22 cellular contexts compared by ENCODE assay signal in genomic region chr9:133323211-133323610, GRCh38. TPM values are rescaled to one million over a fixed set of nuclear protein-coding genes. Genes with fewer than 3 reads are reported as not detected.
A peak's percentile ranks its signal among the peaks of the same experiment; 100 is the strongest.
DNase-seq lines count a peak whose midpoint lies in the region; ATAC-seq and TF ChIP-seq lines count a peak whose summit lies in the region.
"Had no signal": no experiment of that assay in that cellular context is flagged by ENCODE, and none has a peak within 500 bp of the region (broad histone marks: within the 10 kb centered on the region; RNA-seq: fewer than 3 reads in every experiment).

No MANE protein-coding gene starts in this region.

- H3K36me3 ChIP-seq in heart right ventricle (no peaks in the 10 kb centered on the region), spleen (no peaks in the 10 kb centered on the region)
- H3K36me3 ChIP-seq: BE2C had no signal

- CTCF ChIA-PET in activated CD8-positive, alpha-beta memory T cell treated with anti-CD3 and anti-CD28 coated beads, Interleukin-2, amount 10 ng/mL, durations not matched to agents 7 days and 5 days (lab: Charles Lee): no interaction called here

- no peak overlapping the region for H3K4me3 Mint-ChIP-seq in activated CD8-positive, alpha-beta memory T cell treated with anti-CD3 and anti-CD28 coated beads, Interleukin-2, amount 10 ng/mL, durations not matched to agents 7 days and 5 days
- H3K4me3 Mint-ChIP-seq: CD14-positive monocyte; CD4-positive, alpha-beta T cell had no signal

- no peaks in the 10 kb centered on the region for H3K4me1 ChIP-seq in heart right ventricle
- H3K4me1 ChIP-seq in spleen: no peaks in the 10 kb centered on the region
- H3K4me1 ChIP-seq: A549, BE2C had no signal

- TF ChIP-seq CTCF in heart right ventricle (IDR thresholded peaks at IDR 0.05): no peak
- no peak for TF ChIP-seq CTCF in spleen (IDR thresholded peaks at IDR 0.05 in 8 of 11, conservative IDR thresholded peaks at IDR 0.05 in 3 of 11)

- H3K27me3 ChIP-seq in heart right ventricle: peaks cover 0 to 10% (median 0%) of the 10 kb centered on the region in 7 donors
- no peaks in the 10 kb centered on the region for H3K27me3 ChIP-seq in spleen (replicated peaks in 1 of 7)
- H3K27me3 ChIP-seq: BE2C; BLaER1 treated with 17β-estradiol and CSF1 and Interleukin-3, amounts not matched to agents 10 nM and 100 nM had no signal

- intact Hi-C loops in cardiac septum (cut with DNase I) (no loop called here), heart right ventricle (cut with DNase I) (loop anchor here in 1 of 10 donors (5.0 kb wide), 1 partner anchor 136 kb away; no protein-coding TSS in a partner anchor), spleen (cut with DNase I; ENCODE audit: low total_unique reads) (no loop called here)

- WGBS in heart right ventricle, 2 donors: 86% methylated on average over 10 of the region's 10 CpGs
- 77 to 91% (median 82%) methylated on average over 9 to 10 of the region's 10 CpGs for WGBS in spleen, 5 donors

- ATAC-seq in heart right ventricle: no peak
- ATAC-seq in activated CD8-positive, alpha-beta memory T cell treated with anti-CD3 and anti-CD28 coated beads, Interleukin-2, amount 10 ng/mL, durations not matched to agents 7 days and 5 days: no peak
- ATAC-seq: A549, GM12878 had no signal

- no peaks in the 10 kb centered on the region for H3K4me1 Mint-ChIP-seq in activated CD8-positive, alpha-beta memory T cell treated with anti-CD3 and anti-CD28 coated beads, Interleukin-2, amount 10 ng/mL, durations not matched to agents 7 days and 5 days

- no peak overlapping the region for H3K27ac Mint-ChIP-seq in activated CD8-positive, alpha-beta memory T cell treated with anti-CD3 and anti-CD28 coated beads, Interleukin-2, amount 10 ng/mL, durations not matched to agents 7 days and 5 days
- H3K27ac Mint-ChIP-seq: CD4-positive, alpha-beta T cell had no signal

- H3K4me3 ChIP-seq in heart right ventricle: no peak overlapping the region
- no peak overlapping the region for H3K4me3 ChIP-seq in spleen
- H3K4me3 ChIP-seq: A549; BLaER1 treated with 17β-estradiol and CSF1 and Interleukin-3, amounts not matched to agents 10 nM and 100 nM; GM12878; GM23248 had no signal

- no peak for TF ChIP-seq POLR2A in spleen (IDR thresholded peaks at IDR 0.05)

- no peaks in the 10 kb centered on the region for H3K36me3 Mint-ChIP-seq in activated CD8-positive, alpha-beta memory T cell treated with anti-CD3 and anti-CD28 coated beads, Interleukin-2, amount 10 ng/mL, durations not matched to agents 7 days and 5 days
- H3K36me3 Mint-ChIP-seq: CD14-positive monocyte had no signal

- H3K27me3 Mint-ChIP-seq in activated CD8-positive, alpha-beta memory T cell treated with anti-CD3 and anti-CD28 coated beads, Interleukin-2, amount 10 ng/mL, durations not matched to agents 7 days and 5 days: no peaks in the 10 kb centered on the region
- H3K27me3 Mint-ChIP-seq: CD4-positive, alpha-beta T cell had no signal

- no peaks in the 10 kb centered on the region for H3K9me3 Mint-ChIP-seq in activated CD8-positive, alpha-beta memory T cell treated with anti-CD3 and anti-CD28 coated beads, Interleukin-2, amount 10 ng/mL, durations not matched to agents 7 days and 5 days (ENCODE audit: low read depth)
- H3K9me3 Mint-ChIP-seq: CD4-positive, alpha-beta T cell had no signal

- no peaks in the 10 kb centered on the region for H3K9me3 ChIP-seq in heart right ventricle
- H3K9me3 ChIP-seq in spleen: no peaks in the 10 kb centered on the region
- H3K9me3 ChIP-seq: BE2C had no signal

- DNase-seq in cardiac septum (ENCODE audit: low spot score) (peak; percentile 41), heart right ventricle (no peak), spleen (peak; percentile 6), ureter (ENCODE audit: low spot score) (peak; percentile 27), SW 1271 (lab: John Stamatoyannopoulos, UW) (no peak)
- no peak for DNase-seq in activated CD8-positive, alpha-beta memory T cell treated with anti-CD3 and anti-CD28 coated beads, Interleukin-2, amount 10 ng/mL, durations not matched to agents 7 days and 5 days
- DNase-seq: 8988T; ACHN; AML-193; BE2C; CD4-positive, alpha-beta T cell; CD8-positive, alpha-beta memory T cell; DMS 273 treated with DMSO at 0.1 percent for 48 hours; DMS79; EL; GDM1; GM23248; HCEC 1CT had no signal

- no peak overlapping the region for H3K27ac ChIP-seq in heart right ventricle
- no peak overlapping the region for H3K27ac ChIP-seq in spleen
- H3K27ac ChIP-seq: A549; BLaER1 treated with 17β-estradiol and CSF1 and Interleukin-3, amounts not matched to agents 10 nM and 100 nM; GM23248 had no signal

RNA-seq across cellular contexts. Expression of gene SURF6, which starts 12.8 kb away (rescaled TPM):
- total RNA-seq in cardiac septum (14.2 TPM), heart right ventricle (10 to 100 TPM in 7 of 10 donors, 1 to 10 TPM in 3; 9.1 to 14.2 (median 11.3) TPM), spleen (10 to 100 TPM; 13.2 to 20.0 (median 17.0) TPM), ureter (19.6 TPM)
- polyA plus RNA-seq in heart right ventricle (10 to 100 TPM; 13.3 to 14.8 TPM), spleen (10 to 100 TPM; 13.2 to 28.6 (median 17.4) TPM)
- 10 to 100 TPM; 12.9 to 16.5 TPM for total RNA-seq in activated CD8-positive, alpha-beta memory T cell treated with anti-CD3 and anti-CD28 coated beads, Interleukin-2, amount 10 ng/mL, durations not matched to agents 7 days and 5 days

RNA-seq across cellular contexts. Expression of gene MED22, which starts 24.7 kb away (rescaled TPM):
- total RNA-seq in cardiac septum: 20.2 TPM
- total RNA-seq in heart right ventricle: 10 to 100 TPM; 11.9 to 21.1 (median 17.4) TPM
- polyA plus RNA-seq in heart right ventricle: 10 to 100 TPM; 10.2 to 23.6 TPM
- 10 to 100 TPM; 26.4 to 33.7 (median 30.0) TPM for total RNA-seq in spleen
- 10 to 100 TPM; 13.3 to 23.1 (median 18.8) TPM for polyA plus RNA-seq in spleen
- 31.2 TPM for total RNA-seq in ureter
- total RNA-seq in activated CD8-positive, alpha-beta memory T cell treated with anti-CD3 and anti-CD28 coated beads, Interleukin-2, amount 10 ng/mL, durations not matched to agents 7 days and 5 days: 10 to 100 TPM; 28.8 to 35.9 TPM

RNA-seq across cellular contexts. Expression of gene RPL7A, which starts 24.8 kb away (rescaled TPM):
- 761 TPM for total RNA-seq in cardiac septum
- total RNA-seq in heart right ventricle: 1,000 to 10,000 TPM in 3 of 10 donors, 100 to 1,000 TPM in 7; 859 to 1,268 (median 927) TPM
- polyA plus RNA-seq in heart right ventricle: 1,000 to 10,000 TPM in 1 of 2 donors, 100 to 1,000 TPM in 1; 903 to 3,182 TPM
- 1,000 to 10,000 TPM; 1,381 to 1,842 (median 1,641) TPM for total RNA-seq in spleen
- 1,000 to 10,000 TPM; 3,611 to 6,342 (median 5,850) TPM for polyA plus RNA-seq in spleen
- 2,501 TPM for total RNA-seq in ureter
- total RNA-seq in activated CD8-positive, alpha-beta memory T cell treated with anti-CD3 and anti-CD28 coated beads, Interleukin-2, amount 10 ng/mL, durations not matched to agents 7 days and 5 days: 1,000 to 10,000 TPM; 1,729 to 2,113 TPM

RNA-seq across cellular contexts. Expression of gene SURF1, which starts 33.1 kb away (rescaled TPM):
- total RNA-seq in cardiac septum (58.7 TPM), heart right ventricle (10 to 100 TPM; 41.7 to 75.0 (median 58.2) TPM), spleen (10 to 100 TPM; 31.4 to 37.7 (median 35.6) TPM), ureter (42.2 TPM)
- polyA plus RNA-seq in heart right ventricle (10 to 100 TPM; 83.9 to 85.4 TPM), spleen (10 to 100 TPM; 72.0 to 75.6 (median 72.5) TPM)
- total RNA-seq in activated CD8-positive, alpha-beta memory T cell treated with anti-CD3 and anti-CD28 coated beads, Interleukin-2, amount 10 ng/mL, durations not matched to agents 7 days and 5 days: 10 to 100 TPM; 35.4 to 35.6 TPM

RNA-seq across cellular contexts. Expression of gene SURF2, which starts 33.1 kb away (rescaled TPM):
- total RNA-seq in cardiac septum (12.5 TPM), heart right ventricle (10 to 100 TPM in 9 of 10 donors, 1 to 10 TPM in 1; 9.7 to 16.0 (median 14.1) TPM), spleen (10 to 100 TPM in 5 of 7 donors, 1 to 10 TPM in 2; 6.5 to 19.9 (median 12.4) TPM), ureter (26.0 TPM)
- polyA plus RNA-seq in heart right ventricle (10 to 100 TPM; 31.5 to 44.8 TPM), spleen (10 to 100 TPM; 31.4 to 32.6 (median 31.5) TPM)
- total RNA-seq in activated CD8-positive, alpha-beta memory T cell treated with anti-CD3 and anti-CD28 coated beads, Interleukin-2, amount 10 ng/mL, durations not matched to agents 7 days and 5 days: 10 to 100 TPM; 14.9 to 23.2 TPM

Comparison
In these comparisons a context has a peak if more than half of its experiments do, and no peak if none do; other contexts are left out.
1. DNase-seq: peak in cardiac septum (single experiment), spleen (single experiment) and ureter (single experiment); none in heart right ventricle (0 of 2), activated CD8-positive, alpha-beta memory T cell treated with anti-CD3 and anti-CD28 coated beads, Interleukin-2, amount 10 ng/mL, durations not matched to agents 7 days and 5 days (single experiment) and SW 1271 (0 of 2).